ENCODE assay signal across 9 cellular contexts in genomic region chr9:128555180-128555721, GRCh38. TPM values are rescaled to one million over a fixed set of nuclear protein-coding genes. Genes with fewer than 3 reads are reported as not detected.
A peak's percentile ranks its signal among the peaks of the same experiment; 100 is the strongest.
DNase-seq lines count a peak whose midpoint lies in the region; ATAC-seq, FAIRE-seq and TF ChIP-seq lines count a peak whose summit lies in the region.
"Had no signal": no experiment of that assay in that cellular context is flagged by ENCODE, and none has a peak within 500 bp of the region (broad histone marks: within the 10 kb centered on the region; RNA-seq: fewer than 3 reads in every experiment).

No MANE protein-coding gene starts in this region.

- no peaks in the 10 kb centered on the region for H3K9me3 Mint-ChIP-seq in activated CD4-positive, alpha-beta memory T cell treated with anti-CD3 and anti-CD28 coated beads for 36 hours

- no peak overlapping the region for H2AFZ ChIP-seq in GM12878 (ENCODE audit: control insufficient read depth, low read depth, low read length)

- POLR2A ChIA-PET in GM12878 (lab: Charles Lee) = interaction anchor here (0.6 to 1.3 kb wide), 5 partner anchors 19 to 193 kb away, joined by 3 to 10 read pairs (median 3); no protein-coding TSS in a partner anchor
- POLR2A ChIA-PET in activated CD4-positive, alpha-beta memory T cell treated with anti-CD3 and anti-CD28 coated beads for 36 hours (lab: Charles Lee) = no interaction called here

- RAD21 ChIA-PET in GM12878 (lab: Charles Lee; ENCODE audit: unreplicated experiment) = interaction anchor here (1.0 to 1.1 kb wide), 2 partner anchors 17 to 43 kb away, joined by 3 to 5 read pairs; no protein-coding TSS in a partner anchor

- TF ChIP-seq RAD21 in GM12878 (IDR thresholded peaks at IDR 0.05; ENCODE audit: insufficient read depth, low read depth, low read length) = no peak

- H3K36me3 Mint-ChIP-seq in activated CD4-positive, alpha-beta memory T cell treated with anti-CD3 and anti-CD28 coated beads for 36 hours = peaks cover 4% of the 10 kb centered on the region

- H3K4me3 ChIP-seq in heart right ventricle (peak overlapping the region in 8 of 10 donors; percentile 88 to 100 (median 97)), GM12878 (peak overlapping the region; percentile 92), kidney epithelial cell (ENCODE audit: low read depth, low read length) (peak overlapping the region; percentile 8), uterus (peak overlapping the region; percentile 71 to 81)

- CTCF ChIA-PET in GM12878 (lab: Yijun Ruan, JAX) = interaction anchor here (0.9 to 1.6 kb wide), 4 partner anchors 10 to 193 kb away, joined by 3 to 9 read pairs (median 4); no protein-coding TSS in a partner anchor
- CTCF ChIA-PET in activated CD4-positive, alpha-beta memory T cell treated with anti-CD3 and anti-CD28 coated beads for 36 hours (lab: Charles Lee) = interaction anchor here (1.1 kb wide), 1 partner anchor 147 kb away, joined by 3 read pairs; the partner anchor contains the start of gene PKN3

- intact Hi-C loops in heart right ventricle (cut with DNase I) (loop anchor here in 2 of 10 donors (10.0 kb wide), 2 partner anchors 100 to 190 kb away; partner anchors contain the start of gene ODF2 (in 1 of the 2)), left ventricle myocardium superior (cut with micrococcal nuclease) (no loop called here), GM12878 (cut with micrococcal nuclease; ENCODE audit: unreplicated experiment) (loop anchor here (10.0 kb wide), 1 partner anchor 130 kb away; the partner anchor contains the start of gene SET), uterus (cut with DNase I; ENCODE audit: low total_unique reads) (no loop called here)
- intact Hi-C loops in activated CD4-positive, alpha-beta memory T cell treated with anti-CD3 and anti-CD28 coated beads for 36 hours (cut with micrococcal nuclease) = no loop called here

- BruUV-seq in GM12878 (replicated peaks; lab: Mats Ljungman, UMichigan) = no TSS peak

- H3K4me2 ChIP-seq in GM12878 (ENCODE audit: control insufficient read depth, insufficient read depth) = peak overlapping the region; percentile 30; the same call in 1 of the 2 replicates

- no peak for FAIRE-seq in GM12878 (lab: Jason Lieb, UNC)

- in situ Hi-C loops in GM12878 (cut with MboI) = no loop called here

- no peak for TF ChIP-seq POLR2A in GM12878 (IDR thresholded peaks at IDR 0.05; ENCODE audit: low read depth, low read length)
- no peak for TF ChIP-seq POLR2A in uterus (IDR thresholded peaks at IDR 0.05)

- peak overlapping the region; percentile 5 to 100 (median 99) for H3K27ac ChIP-seq in heart right ventricle
- no peak overlapping the region for H3K27ac ChIP-seq in GM12878 (ENCODE audit: control insufficient read depth, insufficient read depth)
- H3K27ac ChIP-seq in uterus = peak overlapping the region; percentile 96 to 99

- TF ChIP-seq CTCF in heart right ventricle (IDR thresholded peaks at IDR 0.05) (no peak), GM12878 (IDR thresholded peaks at IDR 0.05 in 2 of 3, conservative IDR thresholded peaks at IDR 0.05 in 1 of 3; ENCODE audit: control insufficient read depth in 2 of 3, extremely low read depth in 1 of 3, insufficient read depth in 1 of 3, low read depth in 3 of 3, low read length in 3 of 3) (no peak), kidney epithelial cell (IDR thresholded peaks at IDR 0.05; ENCODE audit: insufficient read depth, low read length, poor library complexity, severe bottlenecking) (no peak), uterus (IDR thresholded peaks at IDR 0.05) (no peak)

- no peak for TF ChIP-seq EP300 in GM12878 (IDR thresholded peaks at IDR 0.05; ENCODE audit: borderline replicate concordance in 1 of 2, control insufficient read depth in 1 of 2, low read depth in 2 of 2, low read length in 2 of 2)

- no peak overlapping the region for H3K27ac Mint-ChIP-seq in activated CD4-positive, alpha-beta memory T cell treated with anti-CD3 and anti-CD28 coated beads for 36 hours
- H3K27ac Mint-ChIP-seq: B cell had no signal

- H3K9me3 ChIP-seq in heart right ventricle (no peaks in the 10 kb centered on the region), GM12878 (replicated peaks; ENCODE audit: control insufficient read depth, insufficient read depth, low read length) (no peaks in the 10 kb centered on the region), uterus (no peaks in the 10 kb centered on the region)

- peak overlapping the region; percentile 32; the same call in 1 of the 2 replicates for H3K9ac ChIP-seq in GM12878 (ENCODE audit: control insufficient read depth, insufficient read depth, low read length)

- DNase-seq in heart right ventricle (no peak), left ventricle myocardium superior (no peak), GM12878 (ENCODE audit: low read depth, low spot score) (no peak), kidney epithelial cell (ENCODE audit: low read depth) (no peak), uterus (peak in 1 of 2 donors; percentile 58)
- DNase-seq in activated CD4-positive, alpha-beta memory T cell treated with anti-CD3 and anti-CD28 coated beads for 36 hours = no peak

- peaks cover 0 to 5% (median 0%) of the 10 kb centered on the region in 9 donors for H3K36me3 ChIP-seq in heart right ventricle
- no peaks in the 10 kb centered on the region for H3K36me3 ChIP-seq in GM12878 (ENCODE audit: control insufficient read depth in 2 of 2, insufficient read depth in 2 of 2, low read length in 1 of 2)
- no peaks in the 10 kb centered on the region for H3K36me3 ChIP-seq in kidney epithelial cell (ENCODE audit: control insufficient read depth, insufficient read depth, low read length)
- no peaks in the 10 kb centered on the region for H3K36me3 ChIP-seq in uterus

- H3K27me3 Mint-ChIP-seq in activated CD4-positive, alpha-beta memory T cell treated with anti-CD3 and anti-CD28 coated beads for 36 hours = no peaks in the 10 kb centered on the region
- H3K27me3 Mint-ChIP-seq: B cell had no signal

- 9 to 13% methylated on average over 9 of the region's 9 CpGs for WGBS in heart right ventricle, 2 donors
- 75% methylated on average over 9 of the region's 9 CpGs for WGBS in GM12878 (ENCODE audit: insufficient coverage, insufficient replicate concordance, low lambda C conversion rate, missing lambda C conversion rate)

- H3K4me3 Mint-ChIP-seq in activated CD4-positive, alpha-beta memory T cell treated with anti-CD3 and anti-CD28 coated beads for 36 hours = no peak overlapping the region
- H3K4me3 Mint-ChIP-seq: B cell had no signal

- H3K4me1 Mint-ChIP-seq in activated CD4-positive, alpha-beta memory T cell treated with anti-CD3 and anti-CD28 coated beads for 36 hours (ENCODE audit: low read depth) = peaks cover 34% of the 10 kb centered on the region

- SMC1A ChIA-PET in GM12878 (lab: Charles Lee; ENCODE audit: uncharacterized antibody, unreplicated experiment) = interaction anchor here (0.9 to 1.5 kb wide), 2 partner anchors 15 to 17 kb away, joined by 3 to 4 read pairs; no protein-coding TSS in a partner anchor

- H3K4me1 ChIP-seq in heart right ventricle (peaks cover 16 to 85% (median 80%) of the 10 kb centered on the region in 9 donors), GM12878 (ENCODE audit: control insufficient read depth, insufficient read depth, low read length) (peaks cover 30% of the 10 kb centered on the region), uterus (peaks cover 10 to 18% of the 10 kb centered on the region in 2 donors)

- H3K79me2 ChIP-seq in GM12878 (ENCODE audit: control insufficient read depth, insufficient read depth, low read length) = peaks cover 50% of the 10 kb centered on the region

- no peak for ATAC-seq in heart right ventricle
- ATAC-seq in left ventricle myocardium superior = no peak
- ATAC-seq in GM12878 = no peak
- no peak for ATAC-seq in GM21717 (IDR thresholded peaks at IDR 0.05; ENCODE audit: unreplicated experiment)
- ATAC-seq in HG03045 (IDR thresholded peaks at IDR 0.05; ENCODE audit: unreplicated experiment) = no peak

- H4K20me1 ChIP-seq in GM12878 (ENCODE audit: control insufficient read depth, insufficient read depth) = no peaks in the 10 kb centered on the region

- H3K27me3 ChIP-seq in heart right ventricle (no peaks in the 10 kb centered on the region), GM12878 (replicated peaks in 1 of 2; ENCODE audit: control insufficient read depth in 2 of 2, insufficient read depth in 2 of 2, low read length in 1 of 2) (no peaks in the 10 kb centered on the region), kidney epithelial cell (ENCODE audit: control insufficient read depth, insufficient read depth, low read length) (no peaks in the 10 kb centered on the region), uterus (no peaks in the 10 kb centered on the region)

RNA-seq across cellular contexts. Expression of gene SPTAN1, which starts 2.9 kb away (rescaled TPM):
- total RNA-seq in heart right ventricle (100 to 1,000 TPM; 250 to 449 (median 379) TPM), left ventricle myocardium superior (244 TPM), GM12878 (2014; rRNA removed) (117 and 149 TPM in 2 replicates), GM12878 (2014; rRNA removed; fragmentation: Illumina TruSeq; extraction: Trizol) (72.8 and 76.4 TPM in 2 replicates), GM12878 (2021) (151 and 156 TPM in 2 replicates), kidney epithelial cell (213 and 279 TPM in 2 replicates), uterus (100 to 1,000 TPM; 244 to 521 (median 335) TPM)
- polyA plus RNA-seq in heart right ventricle (100 to 1,000 TPM; 119 to 177 TPM), GM12878 (2011; rRNA removed) (77.5 and 123 TPM in 2 replicates), GM12878 (2014; fragmentation: Illumina TruSeq; extraction: Trizol) (52.9 and 70.9 TPM in 2 replicates), GM12878 (2014; fragmentation: Nextera tagmentation; extraction: Ambion mirVana) (10 to 100 TPM; 18.7 to 46.9 TPM), GM12878 (2014; rRNA removed) (104 and 116 TPM in 2 replicates), GM12878 (2016; fragmentation: Nextera tagmentation; extraction: Ambion mirVana) (10 to 100 TPM; 65.0 to 66.1 TPM)
- total RNA-seq in GM12878 (2013; cell fraction: nucleolus; rRNA removed) = 455 and 507 TPM in 2 replicates
- polyA plus RNA-seq in GM12878 (2011; ENCODE audit: low read depth) = 62.4 TPM
- polyA plus RNA-seq in GM12878 (2011; cell fraction: cytosol; rRNA removed) = 175 and 179 TPM in 2 replicates
- polyA plus RNA-seq in GM12878 (2011; cell fraction: nucleus; rRNA removed) = 662 and 1,244 TPM in 2 replicates
- 83.4 and 103 TPM in 2 replicates for polyA plus RNA-seq in GM12878 (2012)
- 228 and 314 TPM in 2 replicates for polyA minus RNA-seq in GM12878 (2011; rRNA and poly(A)+ RNA removed)
- 87.0 and 88.2 TPM in 2 replicates for polyA minus RNA-seq in GM12878 (2011; cell fraction: cytosol; rRNA and poly(A)+ RNA removed)
- 230 and 517 TPM in 2 replicates for polyA minus RNA-seq in GM12878 (2011; cell fraction: nucleus; rRNA and poly(A)+ RNA removed)
- 100 to 1,000 TPM; 228 TPM for total RNA-seq in activated CD4-positive, alpha-beta memory T cell treated with anti-CD3 and anti-CD28 coated beads for 36 hours

RNA-seq across cellular contexts. Expression of gene GLE1, which starts 50.7 kb away (rescaled TPM):
- 10 to 100 TPM; 15.0 to 24.5 (median 19.9) TPM for total RNA-seq in heart right ventricle
- 10 to 100 TPM; 10.5 to 12.4 TPM for polyA plus RNA-seq in heart right ventricle
- 20.6 TPM for total RNA-seq in left ventricle myocardium superior
- total RNA-seq in GM12878 (2013; cell fraction: nucleolus; rRNA removed) = 23.3 and 25.1 TPM in 2 replicates
- 37.7 and 40.1 TPM in 2 replicates for total RNA-seq in GM12878 (2014; rRNA removed)
- 35.7 and 37.7 TPM in 2 replicates for total RNA-seq in GM12878 (2014; rRNA removed; fragmentation: Illumina TruSeq; extraction: Trizol)
- total RNA-seq in GM12878 (2021) = 36.9 and 37.2 TPM in 2 replicates
- 17.1 TPM for polyA plus RNA-seq in GM12878 (2011; ENCODE audit: low read depth)
- polyA plus RNA-seq in GM12878 (2011; rRNA removed) = 52.0 and 63.5 TPM in 2 replicates
- polyA plus RNA-seq in GM12878 (2011; cell fraction: cytosol; rRNA removed) = 40.5 and 42.8 TPM in 2 replicates
- 31.9 and 34.2 TPM in 2 replicates for polyA plus RNA-seq in GM12878 (2011; cell fraction: nucleus; rRNA removed)
- 20.7 and 26.9 TPM in 2 replicates for polyA plus RNA-seq in GM12878 (2012)
- 38.4 and 38.5 TPM in 2 replicates for polyA plus RNA-seq in GM12878 (2014; fragmentation: Illumina TruSeq; extraction: Trizol)
- polyA plus RNA-seq in GM12878 (2014; fragmentation: Nextera tagmentation; extraction: Ambion mirVana) = 10 to 100 TPM; 17.4 to 18.6 TPM
- polyA plus RNA-seq in GM12878 (2014; rRNA removed) = 26.8 and 30.3 TPM in 2 replicates
- 10 to 100 TPM; 49.0 to 49.1 TPM for polyA plus RNA-seq in GM12878 (2016; fragmentation: Nextera tagmentation; extraction: Ambion mirVana)
- polyA minus RNA-seq in GM12878 (2011; rRNA and poly(A)+ RNA removed) = 58.7 and 72.1 TPM in 2 replicates
- 23.6 and 30.2 TPM in 2 replicates for polyA minus RNA-seq in GM12878 (2011; cell fraction: cytosol; rRNA and poly(A)+ RNA removed)
- polyA minus RNA-seq in GM12878 (2011; cell fraction: nucleus; rRNA and poly(A)+ RNA removed) = 8.0 and 13.6 TPM in 2 replicates
- 30.3 and 31.7 TPM in 2 replicates for total RNA-seq in kidney epithelial cell
- total RNA-seq in uterus = 10 to 100 TPM in 3 of 4 donors, 1 to 10 TPM in 1; 3.3 to 25.5 (median 16.4) TPM
- total RNA-seq in activated CD4-positive, alpha-beta memory T cell treated with anti-CD3 and anti-CD28 coated beads for 36 hours = 10 to 100 TPM; 55.6 to 57.0 TPM

Comparison
In these comparisons a context has a peak if more than half of its experiments do, and no peak if none do; other contexts are left out.
1. H3K4me3 ChIP-seq: peak in every context shown above with its lines; median percentile 97 in heart right ventricle; 92 in GM12878; 76 in uterus; 8 in kidney epithelial cell.